ENCODE assay signal across 1 cellular context in genomic region chr2:217899231-217900009, GRCh38.
TF ChIP-seq lines count a peak whose summit lies in the region.

No MANE protein-coding gene starts in this region.

TF ChIP-seq in HepG2, 621 proteins besides CTCF, POLR2A, EP300 and RAD21 (continued from another document and continues in another):
- TF ChIP-seq ZNF563 (CRISPR knock-in tag; IDR thresholded peaks at IDR 0.05) = 0 out of 2 replicates have a peak, but pooled peaks have one; percentile 35
- peak; percentile 64 for TF ChIP-seq RARA (CRISPR knock-in tag; IDR thresholded peaks at IDR 0.05)
- no peak for TF ChIP-seq ZNF30 (CRISPR knock-in tag; IDR thresholded peaks at IDR 0.05)
- TF ChIP-seq HMG20A (CRISPR knock-in tag; IDR thresholded peaks at IDR 0.05; ENCODE audit: borderline replicate concordance) = peak; percentile 52; the same call in 1 of the 2 replicates
- 0 out of 2 replicates have a peak, but pooled peaks have one; percentile 35 for TF ChIP-seq ZNF724P (CRISPR knock-in tag; IDR thresholded peaks at IDR 0.05; ENCODE audit: borderline replicate concordance)
- TF ChIP-seq U2AF1 (optimal IDR thresholded peaks at IDR 0.05; ENCODE audit: low read depth, low read length) = no peak
- TF ChIP-seq ZNF431 (CRISPR knock-in tag; IDR thresholded peaks at IDR 0.05; ENCODE audit: borderline replicate concordance, low read depth) = peak; percentile 48; the same call in 1 of the 2 replicates
- TF ChIP-seq NR2F1 (CRISPR knock-in tag; IDR thresholded peaks at IDR 0.05) = 0 out of 4 replicates have a peak, but pooled peaks of 1 of the 2 experiments have one; percentile 25
- no peak for TF ChIP-seq ZNF17 (CRISPR knock-in tag; IDR thresholded peaks at IDR 0.05)
- 0 out of 2 replicates have a peak, but pooled peaks have one; percentile 74 for TF ChIP-seq ZKSCAN8 (CRISPR knock-in tag; IDR thresholded peaks at IDR 0.05; ENCODE audit: borderline replicate concordance)
- peak; percentile 74; the same call in 1 of the 2 replicates for TF ChIP-seq RELA (CRISPR knock-in tag; IDR thresholded peaks at IDR 0.05)
- TF ChIP-seq KDM2A (CRISPR knock-in tag; IDR thresholded peaks at IDR 0.05; ENCODE audit: borderline replicate concordance, low read depth) = peak; percentile 91
- 0 out of 2 replicates have a peak, but pooled peaks have one; percentile 34 for TF ChIP-seq ZNF639 (CRISPR knock-in tag; conservative IDR thresholded peaks at IDR 0.05)
- TF ChIP-seq IKZF5 (CRISPR knock-in tag; IDR thresholded peaks at IDR 0.05) = peak; percentile 93
- TF ChIP-seq KMT2B (CRISPR knock-in tag; IDR thresholded peaks at IDR 0.05) = peak; percentile 59; the same call in 1 of the 2 replicates
- TF ChIP-seq RNF219 (CRISPR knock-in tag; IDR thresholded peaks at IDR 0.05) = no peak
- TF ChIP-seq ZBTB42 (CRISPR knock-in tag; IDR thresholded peaks at IDR 0.05) = 0 out of 2 replicates have a peak, but pooled peaks have one; percentile 37
- peak; percentile 73; the same call in 1 of the 2 replicates for TF ChIP-seq TFAP4 (IDR thresholded peaks at IDR 0.05; ENCODE audit: borderline replicate concordance, low read depth)
- no peak; the same call in 1 of the 2 replicates for TF ChIP-seq ZNF543 (CRISPR knock-in tag; IDR thresholded peaks at IDR 0.05)
- no peak for TF ChIP-seq BORCS8-MEF2B (CRISPR knock-in tag; IDR thresholded peaks at IDR 0.05)
- TF ChIP-seq ZNF609 (CRISPR knock-in tag; IDR thresholded peaks at IDR 0.05; ENCODE audit: borderline replicate concordance) = peak; percentile 67
- no peak for TF ChIP-seq ZNF3 (CRISPR knock-in tag; IDR thresholded peaks at IDR 0.05)
- no peak for TF ChIP-seq CCAR2 (optimal IDR thresholded peaks at IDR 0.05; ENCODE audit: low read depth, low read length)
- TF ChIP-seq UBTF (CRISPR knock-in tag; IDR thresholded peaks at IDR 0.05) = 0 out of 2 replicates have a peak, but pooled peaks have one; percentile 34
- TF ChIP-seq SRSF1 (optimal IDR thresholded peaks at IDR 0.05; ENCODE audit: low read depth, low read length) = no peak
- no peak; the same call in 1 of the 2 replicates for TF ChIP-seq TFDP2 (CRISPR knock-in tag; IDR thresholded peaks at IDR 0.05)
- TF ChIP-seq CBX5 (CRISPR knock-in tag; IDR thresholded peaks at IDR 0.05; ENCODE audit: borderline replicate concordance) = peak; percentile 72; the same call in 1 of the 2 replicates
- peak; percentile 88 for TF ChIP-seq PATZ1 (CRISPR knock-in tag; IDR thresholded peaks at IDR 0.05)
- 0 out of 2 replicates have a peak, but pooled peaks have one; percentile 53 for TF ChIP-seq ZNF343 (CRISPR knock-in tag; IDR thresholded peaks at IDR 0.05)
- no peak for TF ChIP-seq ZNF703 (CRISPR knock-in tag; IDR thresholded peaks at IDR 0.05; ENCODE audit: borderline replicate concordance)
- TF ChIP-seq ELF3 (CRISPR knock-in tag; IDR thresholded peaks at IDR 0.05) = peak; percentile 68
- TF ChIP-seq ZBTB33 (CRISPR knock-in tag; IDR thresholded peaks at IDR 0.05) = peak; percentile 55; the same call in 1 of the 2 replicates
- TF ChIP-seq ZC3H4 (CRISPR knock-in tag; IDR thresholded peaks at IDR 0.05; ENCODE audit: borderline replicate concordance) = 0 out of 2 replicates have a peak, but pooled peaks have one; percentile 71
- TF ChIP-seq HNF4G (IDR thresholded peaks at IDR 0.05; ENCODE audit: borderline replicate concordance, low read depth, low read length) = no peak
- no peak; the same call in 1 of the 2 replicates for TF ChIP-seq HNF4G (CRISPR knock-in tag; IDR thresholded peaks at IDR 0.05; ENCODE audit: borderline replicate concordance, low read depth)
- peak; percentile 45 for TF ChIP-seq RBM39 (IDR thresholded peaks at IDR 0.05; ENCODE audit: low read depth, low read length, poor library complexity, severe bottlenecking)
- TF ChIP-seq KAT8 (CRISPR knock-in tag; IDR thresholded peaks at IDR 0.05) = peak; percentile 69
- TF ChIP-seq XRCC5 (optimal IDR thresholded peaks at IDR 0.05; ENCODE audit: low read length) = peak; percentile 99
- TF ChIP-seq ZBTB34 (CRISPR knock-in tag; IDR thresholded peaks at IDR 0.05) = no peak
- peak; percentile 53; the same call in 1 of the 2 replicates for TF ChIP-seq WIZ (CRISPR knock-in tag; IDR thresholded peaks at IDR 0.05)
